8 cellular contexts compared by ENCODE assay signal in genomic region chr16:70380205-70380918, GRCh38. TPM values are rescaled to one million over a fixed set of nuclear protein-coding genes. Genes with fewer than 3 reads are reported as not detected.
DNase-seq lines count a peak whose midpoint lies in the region; ATAC-seq and TF ChIP-seq lines count a peak whose summit lies in the region.

No MANE protein-coding gene starts in this region.

- H3K9ac ChIP-seq in endodermal cell (ENCODE audit: extremely low read depth, low read length, poor library complexity, severe bottlenecking), result peak overlapping the region; percentile 71
- H3K9ac ChIP-seq in muscle layer of colon (ENCODE audit: low read length), result peak overlapping the region; percentile 71

- peak overlapping the region; percentile 86 for H3K4me3 ChIP-seq in endodermal cell (ENCODE audit: low read length)
- peak overlapping the region; percentile 55 to 83 for H3K4me3 ChIP-seq in muscle layer of colon (ENCODE audit: low read depth in 1 of 2, low read length in 2 of 2)

- peak; percentile 26 for TF ChIP-seq POLR2A in GM10847 (IDR thresholded peaks at IDR 0.05; ENCODE audit: extremely low read depth, insufficient read length)

- no peaks in the 10 kb centered on the region for H3K4me1 ChIP-seq in endodermal cell (ENCODE audit: control insufficient read depth, insufficient read depth, low read length)
- H3K4me1 ChIP-seq in muscle layer of colon (ENCODE audit: insufficient read depth, low read length), result peaks cover 11% of the 10 kb centered on the region

- no peaks in the 10 kb centered on the region for H3K9me3 ChIP-seq in endodermal cell (ENCODE audit: control insufficient read depth, low read length)
- no peaks in the 10 kb centered on the region for H3K9me3 ChIP-seq in muscle layer of colon (ENCODE audit: low read length)

- peak overlapping the region; percentile 82 for H3K4me3 Mint-ChIP-seq in endodermal cell

- peaks cover 3% of the 10 kb centered on the region for H3K4me1 Mint-ChIP-seq in endodermal cell

- no peaks in the 10 kb centered on the region for H3K27me3 ChIP-seq in endodermal cell (ENCODE audit: control insufficient read depth, insufficient read depth, low read length, poor library complexity, severe bottlenecking)
- H3K27me3 ChIP-seq in muscle layer of colon (ENCODE audit: control insufficient read depth in 1 of 2, insufficient read depth in 2 of 2, low read length in 2 of 2), result no peaks in the 10 kb centered on the region

- H3K36me3 Mint-ChIP-seq in endodermal cell (ENCODE audit: low read depth), result peaks cover 40% of the 10 kb centered on the region

- peak overlapping the region; percentile 81 for H3K27ac Mint-ChIP-seq in endodermal cell

- TF ChIP-seq CTCF in endodermal cell (conservative IDR thresholded peaks at IDR 0.05), result no peak

- no peaks in the 10 kb centered on the region for H3K27me3 Mint-ChIP-seq in endodermal cell (ENCODE audit: insufficient read depth)

- H3K36me3 ChIP-seq in endodermal cell (ENCODE audit: control insufficient read depth, insufficient read depth, low read length), result peaks cover 56% of the 10 kb centered on the region
- peaks cover 13% of the 10 kb centered on the region for H3K36me3 ChIP-seq in muscle layer of colon (ENCODE audit: insufficient read depth, low read length)

- H3K27ac ChIP-seq in endodermal cell (ENCODE audit: low read depth, low read length) (peak overlapping the region; percentile 89), muscle layer of colon (ENCODE audit: low read depth, low read length) (peak overlapping the region; percentile 61)

- WGBS in endodermal cell (ENCODE audit: insufficient coverage in 1 of 2, insufficient read length in 1 of 2), 2 experiments, result 5 to 6% methylated on average over 15 to 29 of the region's 31 CpGs

- peak; percentile 2 for ATAC-seq in HG02623 (IDR thresholded peaks at IDR 0.05; ENCODE audit: unreplicated experiment)

- H3K9me3 Mint-ChIP-seq in endodermal cell, result no peaks in the 10 kb centered on the region

- DNase-seq in NCI-H2227 (lab: John Stamatoyannopoulos, UW; ENCODE audit: unreplicated experiment), result peak; percentile 46
- peak; percentile 56 to 72 for DNase-seq in activated CD8-positive, alpha-beta memory T cell treated with anti-CD3 and anti-CD28 coated beads for 4 hours (ENCODE audit: low read depth in 2 of 2)
- peak; percentile 80 for DNase-seq in endodermal cell
- peak; percentile 87 for DNase-seq in stimulated activated CD8-positive, alpha-beta memory T cell treated with anti-CD3 and anti-CD28 coated beads, Interleukin-4, amount 100 ng/mL, for 48 hours
- DNase-seq in NCI-H510A treated with DMSO at 0.1 percent for 48 hours (lab: John Stamatoyannopoulos, UW), result no peak

RNA-seq across cellular contexts. Expression of gene DDX19A, which starts 33.7 kb away (rescaled TPM):
- 10 to 100 TPM; 45.7 to 46.1 TPM for total RNA-seq in endodermal cell
- polyA plus RNA-seq in endodermal cell (2013, experiment 1 of 2), result 43.6 TPM
- polyA plus RNA-seq in endodermal cell (2013, experiment 2 of 2), result 40.0 TPM

RNA-seq across cellular contexts. Expression of gene ST3GAL2, which starts 58.5 kb away (rescaled TPM):
- 10 to 100 TPM; 56.4 to 57.8 TPM for total RNA-seq in endodermal cell
- 28.0 TPM for polyA plus RNA-seq in endodermal cell (2013, experiment 1 of 2)
- 30.2 TPM for polyA plus RNA-seq in endodermal cell (2013, experiment 2 of 2)
